ENCODE assay signal across 1 cellular context in the genomic region with DNA sequence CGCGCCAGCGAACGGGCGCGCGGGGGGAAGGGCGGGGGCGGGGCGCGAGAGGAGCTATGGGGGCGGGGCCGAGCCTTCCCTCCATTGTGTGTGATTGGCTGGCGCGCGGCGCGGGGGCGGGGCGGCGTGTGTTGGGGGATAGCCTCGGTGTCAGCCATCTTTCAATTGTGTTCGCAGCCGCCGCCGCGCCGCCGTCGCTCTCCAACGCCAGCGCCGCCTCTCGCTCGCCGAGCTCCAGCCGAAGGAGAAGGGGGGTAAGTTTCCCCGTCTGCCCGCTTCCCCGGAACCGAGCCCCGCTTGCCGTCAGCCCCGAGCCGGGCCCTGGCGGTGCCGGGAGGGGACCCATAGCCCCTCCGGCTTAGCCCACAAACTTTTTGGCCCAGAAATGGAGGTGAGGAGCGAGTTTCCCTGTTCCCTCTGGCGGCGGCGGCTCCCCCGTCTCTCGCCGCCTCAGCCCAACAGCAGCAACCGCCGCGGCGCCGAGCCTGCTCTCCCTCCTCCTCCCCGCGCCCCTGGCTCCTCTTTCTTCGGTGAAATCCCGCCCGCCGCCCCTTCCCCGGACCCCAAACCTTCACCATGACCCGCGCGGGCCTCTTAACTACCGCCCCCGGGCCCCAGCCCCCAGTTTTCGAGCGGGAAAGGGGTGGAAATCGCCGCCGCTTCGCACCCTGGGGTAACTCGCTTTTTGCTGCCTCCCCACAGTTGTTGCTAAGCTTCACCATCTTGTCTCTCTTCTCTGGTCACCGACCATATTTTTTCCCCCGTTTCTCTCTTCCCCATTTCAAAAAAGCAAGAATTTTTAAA.
A peak's percentile ranks its signal among the peaks of the same experiment; 100 is the strongest.
TF ChIP-seq lines count a peak whose summit lies in the region.

A gene (plus strand): TSS at position 159 of the 804 bp plus-strand sequence. CDS start 1,636 bp downstream, outside the sequence.

TF ChIP-seq in HepG2, 621 proteins besides CTCF, POLR2A, EP300 and RAD21 (continued from another document and continues in another):
- TF ChIP-seq, protein P1, sequence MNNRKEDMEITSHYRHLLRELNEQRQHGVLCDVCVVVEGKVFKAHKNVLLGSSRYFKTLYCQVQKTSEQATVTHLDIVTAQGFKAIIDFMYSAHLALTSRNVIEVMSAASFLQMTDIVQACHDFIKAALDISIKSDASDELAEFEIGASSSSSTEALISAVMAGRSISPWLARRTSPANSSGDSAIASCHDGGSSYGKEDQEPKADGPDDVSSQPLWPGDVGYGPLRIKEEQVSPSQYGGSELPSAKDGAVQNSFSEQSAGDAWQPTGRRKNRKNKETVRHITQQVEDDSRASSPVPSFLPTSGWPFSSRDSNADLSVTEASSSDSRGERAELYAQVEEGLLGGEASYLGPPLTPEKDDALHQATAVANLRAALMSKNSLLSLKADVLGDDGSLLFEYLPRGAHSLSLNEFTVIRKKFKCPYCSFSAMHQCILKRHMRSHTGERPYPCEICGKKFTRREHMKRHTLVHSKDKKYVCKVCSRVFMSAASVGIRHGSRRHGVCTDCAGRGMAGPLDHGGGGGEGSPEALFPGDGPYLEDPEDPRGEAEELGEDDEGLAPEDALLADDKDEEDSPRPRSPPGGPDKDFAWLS (CRISPR knock-in tag; IDR thresholded peaks at IDR 0.05; ENCODE audit: borderline replicate concordance) = no peak
- TF ChIP-seq ZNF160 (CRISPR knock-in tag; IDR thresholded peaks at IDR 0.05) (no peak), PPARG (CRISPR knock-in tag; conservative IDR thresholded peaks at IDR 0.05) (no peak), HOXA3 (CRISPR knock-in tag; IDR thresholded peaks at IDR 0.05) (peak; percentile 74), ZFP36 (IDR thresholded peaks at IDR 0.05; ENCODE audit: borderline replicate concordance, low read depth, low read length, partially characterized antibody) (no peak), ZNF333 (CRISPR knock-in tag; IDR thresholded peaks at IDR 0.05; ENCODE audit: borderline replicate concordance) (no peak), CAMTA2 (CRISPR knock-in tag; IDR thresholded peaks at IDR 0.05; ENCODE audit: borderline replicate concordance) (0 out of 2 replicates have a peak, but pooled peaks have one; percentile 57), XBP1 (CRISPR knock-in tag; IDR thresholded peaks at IDR 0.05) (no peak), ZNF335 (CRISPR knock-in tag; IDR thresholded peaks at IDR 0.05) (no peak), ZNF225 (CRISPR knock-in tag; IDR thresholded peaks at IDR 0.05) (no peak), ZNF510 (CRISPR knock-in tag; IDR thresholded peaks at IDR 0.05; ENCODE audit: low read depth) (no peak), TBL1XR1 (IDR thresholded peaks at IDR 0.05; ENCODE audit: borderline replicate concordance, low read length, partially characterized antibody) (no peak), NAIF1 (CRISPR knock-in tag; IDR thresholded peaks at IDR 0.05; ENCODE audit: borderline replicate concordance) (no peak), ZNF552 (CRISPR knock-in tag; IDR thresholded peaks at IDR 0.05; ENCODE audit: borderline replicate concordance) (no peak), ZNF550 (CRISPR knock-in tag; IDR thresholded peaks at IDR 0.05; ENCODE audit: borderline replicate concordance) (no peak), HMG20B (CRISPR knock-in tag; conservative IDR thresholded peaks at IDR 0.05) (no peak), ZNF326 (CRISPR knock-in tag; IDR thresholded peaks at IDR 0.05; ENCODE audit: borderline replicate concordance) (no peak), ZNF563 (CRISPR knock-in tag; IDR thresholded peaks at IDR 0.05) (peak; percentile 71; the same call in 1 of the 2 replicates), KDM2A (CRISPR knock-in tag; IDR thresholded peaks at IDR 0.05; ENCODE audit: borderline replicate concordance, low read depth) (peak; percentile 86), MATR3 (CRISPR knock-in tag; IDR thresholded peaks at IDR 0.05) (no peak), ZNF235 (CRISPR knock-in tag; IDR thresholded peaks at IDR 0.05; ENCODE audit: borderline replicate concordance) (no peak), KLF13 (CRISPR knock-in tag; IDR thresholded peaks at IDR 0.05) (no peak), SRF (IDR thresholded peaks at IDR 0.05; ENCODE audit: low read depth, low read length) (no peak), YEATS2 (CRISPR knock-in tag; IDR thresholded peaks at IDR 0.05; ENCODE audit: borderline replicate concordance) (no peak), ZNF839 (CRISPR knock-in tag; IDR thresholded peaks at IDR 0.05; ENCODE audit: borderline replicate concordance) (no peak)
- TF ChIP-seq, protein P2, sequence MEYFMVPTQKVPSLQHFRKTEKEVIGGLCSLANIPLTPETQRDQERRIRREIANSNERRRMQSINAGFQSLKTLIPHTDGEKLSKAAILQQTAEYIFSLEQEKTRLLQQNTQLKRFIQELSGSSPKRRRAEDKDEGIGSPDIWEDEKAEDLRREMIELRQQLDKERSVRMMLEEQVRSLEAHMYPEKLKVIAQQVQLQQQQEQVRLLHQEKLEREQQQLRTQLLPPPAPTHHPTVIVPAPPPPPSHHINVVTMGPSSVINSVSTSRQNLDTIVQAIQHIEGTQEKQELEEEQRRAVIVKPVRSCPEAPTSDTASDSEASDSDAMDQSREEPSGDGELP (IDR thresholded peaks at IDR 0.05; ENCODE audit: borderline replicate concordance, low read depth) = no peak
- TF ChIP-seq, protein P3, sequence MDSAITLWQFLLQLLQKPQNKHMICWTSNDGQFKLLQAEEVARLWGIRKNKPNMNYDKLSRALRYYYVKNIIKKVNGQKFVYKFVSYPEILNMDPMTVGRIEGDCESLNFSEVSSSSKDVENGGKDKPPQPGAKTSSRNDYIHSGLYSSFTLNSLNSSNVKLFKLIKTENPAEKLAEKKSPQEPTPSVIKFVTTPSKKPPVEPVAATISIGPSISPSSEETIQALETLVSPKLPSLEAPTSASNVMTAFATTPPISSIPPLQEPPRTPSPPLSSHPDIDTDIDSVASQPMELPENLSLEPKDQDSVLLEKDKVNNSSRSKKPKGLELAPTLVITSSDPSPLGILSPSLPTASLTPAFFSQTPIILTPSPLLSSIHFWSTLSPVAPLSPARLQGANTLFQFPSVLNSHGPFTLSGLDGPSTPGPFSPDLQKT (CRISPR knock-in tag; IDR thresholded peaks at IDR 0.05; ENCODE audit: borderline replicate concordance) = no peak
- TF ChIP-seq, protein P4, sequence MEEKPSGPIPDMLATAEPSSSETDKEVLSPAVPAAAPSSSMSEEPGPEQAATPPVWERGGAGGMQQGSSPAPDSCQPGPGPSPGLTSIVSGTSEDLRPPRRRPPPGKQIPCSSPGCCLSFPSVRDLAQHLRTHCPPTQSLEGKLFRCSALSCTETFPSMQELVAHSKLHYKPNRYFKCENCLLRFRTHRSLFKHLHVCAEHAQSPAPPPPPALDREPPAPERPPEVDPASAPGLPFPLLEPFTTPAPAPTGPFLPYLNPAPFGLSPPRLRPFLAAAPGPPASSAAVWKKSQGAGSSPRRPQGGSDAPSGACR (CRISPR knock-in tag; IDR thresholded peaks at IDR 0.05) = no peak
- TF ChIP-seq, protein P5, sequence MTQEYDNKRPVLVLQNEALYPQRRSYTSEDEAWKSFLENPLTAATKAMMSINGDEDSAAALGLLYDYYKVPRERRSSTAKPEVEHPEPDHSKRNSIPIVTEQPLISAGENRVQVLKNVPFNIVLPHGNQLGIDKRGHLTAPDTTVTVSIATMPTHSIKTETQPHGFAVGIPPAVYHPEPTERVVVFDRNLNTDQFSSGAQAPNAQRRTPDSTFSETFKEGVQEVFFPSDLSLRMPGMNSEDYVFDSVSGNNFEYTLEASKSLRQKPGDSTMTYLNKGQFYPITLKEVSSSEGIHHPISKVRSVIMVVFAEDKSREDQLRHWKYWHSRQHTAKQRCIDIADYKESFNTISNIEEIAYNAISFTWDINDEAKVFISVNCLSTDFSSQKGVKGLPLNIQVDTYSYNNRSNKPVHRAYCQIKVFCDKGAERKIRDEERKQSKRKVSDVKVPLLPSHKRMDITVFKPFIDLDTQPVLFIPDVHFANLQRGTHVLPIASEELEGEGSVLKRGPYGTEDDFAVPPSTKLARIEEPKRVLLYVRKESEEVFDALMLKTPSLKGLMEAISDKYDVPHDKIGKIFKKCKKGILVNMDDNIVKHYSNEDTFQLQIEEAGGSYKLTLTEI (CRISPR knock-in tag; conservative IDR thresholded peaks at IDR 0.05) = no peak
- TF ChIP-seq, protein P6, sequence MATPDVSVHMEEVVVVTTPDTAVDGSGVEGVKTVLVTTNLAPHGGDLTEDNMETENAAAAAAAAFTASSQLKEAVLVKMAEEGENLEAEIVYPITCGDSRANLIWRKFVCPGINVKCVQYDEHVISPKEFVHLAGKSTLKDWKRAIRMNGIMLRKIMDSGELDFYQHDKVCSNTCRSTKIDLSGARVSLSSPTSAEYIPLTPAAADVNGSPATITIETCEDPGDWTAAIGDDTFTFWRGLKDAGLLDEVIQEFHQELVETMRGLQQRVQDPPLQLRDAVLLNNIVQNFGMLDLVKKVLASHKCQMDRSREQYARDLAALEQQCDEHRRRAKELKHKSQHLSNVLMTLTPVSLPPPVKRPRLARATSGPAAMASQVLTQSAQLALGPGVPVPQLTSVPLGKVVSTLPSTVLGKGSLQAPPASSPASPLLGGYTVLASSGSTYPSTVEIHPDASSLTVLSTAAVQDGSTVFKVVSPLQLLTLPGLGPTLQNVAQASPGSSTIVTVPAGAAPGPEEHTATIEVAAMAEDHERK (CRISPR knock-in tag; IDR thresholded peaks at IDR 0.05; ENCODE audit: low read depth) = no peak
- TF ChIP-seq, protein P7, sequence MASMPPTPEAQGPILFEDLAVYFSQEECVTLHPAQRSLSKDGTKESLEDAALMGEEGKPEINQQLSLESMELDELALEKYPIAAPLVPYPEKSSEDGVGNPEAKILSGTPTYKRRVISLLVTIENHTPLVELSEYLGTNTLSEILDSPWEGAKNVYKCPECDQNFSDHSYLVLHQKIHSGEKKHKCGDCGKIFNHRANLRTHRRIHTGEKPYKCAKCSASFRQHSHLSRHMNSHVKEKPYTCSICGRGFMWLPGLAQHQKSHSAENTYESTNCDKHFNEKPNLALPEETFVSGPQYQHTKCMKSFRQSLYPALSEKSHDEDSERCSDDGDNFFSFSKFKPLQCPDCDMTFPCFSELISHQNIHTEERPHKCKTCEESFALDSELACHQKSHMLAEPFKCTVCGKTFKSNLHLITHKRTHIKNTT (CRISPR knock-in tag; IDR thresholded peaks at IDR 0.05) = no peak
- TF ChIP-seq, protein P8, sequence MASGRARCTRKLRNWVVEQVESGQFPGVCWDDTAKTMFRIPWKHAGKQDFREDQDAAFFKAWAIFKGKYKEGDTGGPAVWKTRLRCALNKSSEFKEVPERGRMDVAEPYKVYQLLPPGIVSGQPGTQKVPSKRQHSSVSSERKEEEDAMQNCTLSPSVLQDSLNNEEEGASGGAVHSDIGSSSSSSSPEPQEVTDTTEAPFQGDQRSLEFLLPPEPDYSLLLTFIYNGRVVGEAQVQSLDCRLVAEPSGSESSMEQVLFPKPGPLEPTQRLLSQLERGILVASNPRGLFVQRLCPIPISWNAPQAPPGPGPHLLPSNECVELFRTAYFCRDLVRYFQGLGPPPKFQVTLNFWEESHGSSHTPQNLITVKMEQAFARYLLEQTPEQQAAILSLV (CRISPR knock-in tag; IDR thresholded peaks at IDR 0.05; ENCODE audit: borderline replicate concordance) = no peak
- TF ChIP-seq, protein P9, sequence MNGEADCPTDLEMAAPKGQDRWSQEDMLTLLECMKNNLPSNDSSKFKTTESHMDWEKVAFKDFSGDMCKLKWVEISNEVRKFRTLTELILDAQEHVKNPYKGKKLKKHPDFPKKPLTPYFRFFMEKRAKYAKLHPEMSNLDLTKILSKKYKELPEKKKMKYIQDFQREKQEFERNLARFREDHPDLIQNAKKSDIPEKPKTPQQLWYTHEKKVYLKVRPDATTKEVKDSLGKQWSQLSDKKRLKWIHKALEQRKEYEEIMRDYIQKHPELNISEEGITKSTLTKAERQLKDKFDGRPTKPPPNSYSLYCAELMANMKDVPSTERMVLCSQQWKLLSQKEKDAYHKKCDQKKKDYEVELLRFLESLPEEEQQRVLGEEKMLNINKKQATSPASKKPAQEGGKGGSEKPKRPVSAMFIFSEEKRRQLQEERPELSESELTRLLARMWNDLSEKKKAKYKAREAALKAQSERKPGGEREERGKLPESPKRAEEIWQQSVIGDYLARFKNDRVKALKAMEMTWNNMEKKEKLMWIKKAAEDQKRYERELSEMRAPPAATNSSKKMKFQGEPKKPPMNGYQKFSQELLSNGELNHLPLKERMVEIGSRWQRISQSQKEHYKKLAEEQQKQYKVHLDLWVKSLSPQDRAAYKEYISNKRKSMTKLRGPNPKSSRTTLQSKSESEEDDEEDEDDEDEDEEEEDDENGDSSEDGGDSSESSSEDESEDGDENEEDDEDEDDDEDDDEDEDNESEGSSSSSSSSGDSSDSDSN (CRISPR knock-in tag; IDR thresholded peaks at IDR 0.05) = peak; percentile 97
- TF ChIP-seq, protein P10, sequence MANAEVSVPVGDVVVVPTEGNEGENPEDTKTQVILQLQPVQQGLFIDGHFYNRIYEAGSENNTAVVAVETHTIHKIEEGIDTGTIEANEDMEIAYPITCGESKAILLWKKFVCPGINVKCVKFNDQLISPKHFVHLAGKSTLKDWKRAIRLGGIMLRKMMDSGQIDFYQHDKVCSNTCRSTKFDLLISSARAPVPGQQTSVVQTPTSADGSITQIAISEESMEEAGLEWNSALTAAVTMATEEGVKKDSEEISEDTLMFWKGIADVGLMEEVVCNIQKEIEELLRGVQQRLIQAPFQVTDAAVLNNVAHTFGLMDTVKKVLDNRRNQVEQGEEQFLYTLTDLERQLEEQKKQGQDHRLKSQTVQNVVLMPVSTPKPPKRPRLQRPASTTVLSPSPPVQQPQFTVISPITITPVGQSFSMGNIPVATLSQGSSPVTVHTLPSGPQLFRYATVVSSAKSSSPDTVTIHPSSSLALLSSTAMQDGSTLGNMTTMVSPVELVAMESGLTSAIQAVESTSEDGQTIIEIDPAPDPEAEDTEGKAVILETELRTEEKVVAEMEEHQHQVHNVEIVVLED (CRISPR knock-in tag; IDR thresholded peaks at IDR 0.05; ENCODE audit: borderline replicate concordance) = no peak
- TF ChIP-seq, protein P11, sequence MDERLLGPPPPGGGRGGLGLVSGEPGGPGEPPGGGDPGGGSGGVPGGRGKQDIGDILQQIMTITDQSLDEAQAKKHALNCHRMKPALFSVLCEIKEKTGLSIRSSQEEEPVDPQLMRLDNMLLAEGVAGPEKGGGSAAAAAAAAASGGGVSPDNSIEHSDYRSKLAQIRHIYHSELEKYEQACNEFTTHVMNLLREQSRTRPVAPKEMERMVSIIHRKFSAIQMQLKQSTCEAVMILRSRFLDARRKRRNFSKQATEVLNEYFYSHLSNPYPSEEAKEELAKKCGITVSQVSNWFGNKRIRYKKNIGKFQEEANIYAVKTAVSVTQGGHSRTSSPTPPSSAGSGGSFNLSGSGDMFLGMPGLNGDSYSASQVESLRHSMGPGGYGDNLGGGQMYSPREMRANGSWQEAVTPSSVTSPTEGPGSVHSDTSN (CRISPR knock-in tag; IDR thresholded peaks at IDR 0.05) = no peak
- TF ChIP-seq, protein P12, sequence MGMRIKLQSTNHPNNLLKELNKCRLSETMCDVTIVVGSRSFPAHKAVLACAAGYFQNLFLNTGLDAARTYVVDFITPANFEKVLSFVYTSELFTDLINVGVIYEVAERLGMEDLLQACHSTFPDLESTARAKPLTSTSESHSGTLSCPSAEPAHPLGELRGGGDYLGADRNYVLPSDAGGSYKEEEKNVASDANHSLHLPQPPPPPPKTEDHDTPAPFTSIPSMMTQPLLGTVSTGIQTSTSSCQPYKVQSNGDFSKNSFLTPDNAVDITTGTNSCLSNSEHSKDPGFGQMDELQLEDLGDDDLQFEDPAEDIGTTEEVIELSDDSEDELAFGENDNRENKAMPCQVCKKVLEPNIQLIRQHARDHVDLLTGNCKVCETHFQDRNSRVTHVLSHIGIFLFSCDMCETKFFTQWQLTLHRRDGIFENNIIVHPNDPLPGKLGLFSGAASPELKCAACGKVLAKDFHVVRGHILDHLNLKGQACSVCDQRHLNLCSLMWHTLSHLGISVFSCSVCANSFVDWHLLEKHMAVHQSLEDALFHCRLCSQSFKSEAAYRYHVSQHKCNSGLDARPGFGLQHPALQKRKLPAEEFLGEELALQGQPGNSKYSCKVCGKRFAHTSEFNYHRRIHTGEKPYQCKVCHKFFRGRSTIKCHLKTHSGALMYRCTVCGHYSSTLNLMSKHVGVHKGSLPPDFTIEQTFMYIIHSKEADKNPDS (CRISPR knock-in tag; IDR thresholded peaks at IDR 0.05) = no peak
